9 cellular contexts compared by ENCODE assay signal in the genomic region with DNA sequence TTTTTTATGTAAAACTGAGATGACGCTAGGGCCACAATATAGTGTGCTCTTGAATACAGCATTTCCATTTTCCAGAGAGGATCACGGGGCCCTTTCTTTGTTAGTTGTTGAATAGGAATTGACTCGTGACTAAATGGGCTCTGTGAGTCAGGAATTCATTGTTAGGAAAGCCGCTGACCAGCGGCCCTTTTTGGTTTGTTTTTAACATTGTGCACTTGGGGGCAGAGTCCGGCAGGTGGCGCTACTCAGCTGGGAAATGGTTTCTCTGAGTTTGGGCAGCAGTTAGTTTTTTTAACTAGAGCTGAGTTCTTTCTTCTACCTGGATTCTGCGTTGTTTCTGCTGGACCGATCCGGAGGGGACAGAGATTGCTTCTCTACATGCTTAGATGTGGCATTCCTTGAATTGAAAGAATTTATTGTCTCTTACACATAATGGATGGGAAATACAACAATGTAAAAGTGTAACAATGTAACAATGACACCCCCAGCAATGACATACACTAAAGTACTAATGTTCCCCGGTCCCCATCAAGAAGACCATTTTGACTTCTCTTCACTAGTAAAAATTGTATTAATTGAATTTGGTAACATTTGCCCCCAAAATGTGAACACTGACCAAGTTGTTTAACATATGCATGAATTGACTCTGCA.
DNase-seq lines count a peak whose midpoint lies in the region; ATAC-seq and TF ChIP-seq lines count a peak whose summit lies in the region.
"Had no signal": no experiment of that assay in that cellular context is flagged by ENCODE, and none has a peak within 500 bp of the region (broad histone marks: within the 10 kb centered on the region; RNA-seq: fewer than 3 reads in every experiment).

No MANE protein-coding gene starts in this region.

- no peaks in the 10 kb centered on the region for H3K27me3 ChIP-seq in right lobe of liver

- no peaks in the 10 kb centered on the region for H3K27me3 Mint-ChIP-seq in T-helper 2 cell treated with Interferon-gamma antibody and Interleukin-4, amounts not matched to agents 5 μg/mL and 100 μg/mL, for 36 hours (ENCODE audit: low read depth)
- H3K27me3 Mint-ChIP-seq: CD4-positive, CD25-positive, alpha-beta regulatory T cell had no signal

- H3K27ac ChIP-seq in right lobe of liver: no peak overlapping the region

- no peaks in the 10 kb centered on the region for H3K9me3 Mint-ChIP-seq in T-helper 2 cell treated with Interferon-gamma antibody and Interleukin-4, amounts not matched to agents 5 μg/mL and 100 μg/mL, for 36 hours
- H3K9me3 Mint-ChIP-seq in stimulated activated effector memory CD8-positive, alpha-beta T cell treated with anti-CD3 and anti-CD28 coated beads, Interleukin-12 subunit alpha, Interleukin-12 subunit beta, amount 100 ng/mL, for 72 hours: no peaks in the 10 kb centered on the region

- intact Hi-C loops in right lobe of liver (cut with DNase I): no loop called here

- no peak overlapping the region for H3K4me3 Mint-ChIP-seq in T-helper 2 cell treated with Interferon-gamma antibody and Interleukin-4, amounts not matched to agents 5 μg/mL and 100 μg/mL, for 36 hours
- H3K4me3 Mint-ChIP-seq in stimulated activated effector memory CD8-positive, alpha-beta T cell treated with anti-CD3 and anti-CD28 coated beads, Interleukin-12 subunit alpha, Interleukin-12 subunit beta, amount 100 ng/mL, for 72 hours: no peak overlapping the region
- H3K4me3 Mint-ChIP-seq: CD4-positive, CD25-positive, alpha-beta regulatory T cell had no signal

- TF ChIP-seq POLR2A in right lobe of liver (IDR thresholded peaks at IDR 0.05): no peak

- DNase-seq in NCI-H2029 treated with DMSO at 0.1 percent for 48 hours (lab: John Stamatoyannopoulos, UW): peak; percentile 21
- DNase-seq in NCI-H2029 (lab: John Stamatoyannopoulos, UW): no peak
- no peak for DNase-seq in HFF-Myc (ENCODE audit: extremely low read depth, low read depth)
- DNase-seq in NAMALWA (ENCODE audit: low spot score): peak; percentile 61
- DNase-seq in T-helper 2 cell treated with Interferon-gamma antibody and Interleukin-4, amounts not matched to agents 5 μg/mL and 100 μg/mL, for 36 hours (ENCODE audit: low spot score): peak; percentile 16
- DNase-seq in cerebellar cortex (ENCODE audit: low spot score): peak; percentile 60
- peak in 2 of 3 donors; percentile 38 to 49 for DNase-seq in right lobe of liver
- DNase-seq in stimulated activated effector memory CD8-positive, alpha-beta T cell treated with anti-CD3 and anti-CD28 coated beads, Interleukin-12 subunit alpha, Interleukin-12 subunit beta, amount 100 ng/mL, for 72 hours (ENCODE audit: low spot score in 2 of 2): peak; percentile 10 to 65

- ATAC-seq in right lobe of liver: peak; percentile 64 to 81 (median 72)
- ATAC-seq in stimulated activated effector memory CD8-positive, alpha-beta T cell treated with anti-CD3 and anti-CD28 coated beads, Interleukin-12 subunit alpha, Interleukin-12 subunit beta, amount 100 ng/mL, for 72 hours: peak; percentile 37

- H3K9me3 ChIP-seq in right lobe of liver: no peaks in the 10 kb centered on the region

- no peaks in the 10 kb centered on the region for H3K4me1 Mint-ChIP-seq in T-helper 2 cell treated with Interferon-gamma antibody and Interleukin-4, amounts not matched to agents 5 μg/mL and 100 μg/mL, for 36 hours (ENCODE audit: low read depth)
- no peaks in the 10 kb centered on the region for H3K4me1 Mint-ChIP-seq in stimulated activated effector memory CD8-positive, alpha-beta T cell treated with anti-CD3 and anti-CD28 coated beads, Interleukin-12 subunit alpha, Interleukin-12 subunit beta, amount 100 ng/mL, for 72 hours
- H3K4me1 Mint-ChIP-seq: CD4-positive, CD25-positive, alpha-beta regulatory T cell had no signal

- H3K36me3 ChIP-seq in right lobe of liver: no peaks in the 10 kb centered on the region

- peak; percentile 56 for TF ChIP-seq CTCF in HFF-Myc (IDR thresholded peaks at IDR 0.05; ENCODE audit: low read depth, low read length, missing control alignments)
- peak; percentile 43 to 76 (median 62) for TF ChIP-seq CTCF in right lobe of liver (IDR thresholded peaks at IDR 0.05)

- no peak overlapping the region for H3K27ac Mint-ChIP-seq in T-helper 2 cell treated with Interferon-gamma antibody and Interleukin-4, amounts not matched to agents 5 μg/mL and 100 μg/mL, for 36 hours
- no peak overlapping the region for H3K27ac Mint-ChIP-seq in stimulated activated effector memory CD8-positive, alpha-beta T cell treated with anti-CD3 and anti-CD28 coated beads, Interleukin-12 subunit alpha, Interleukin-12 subunit beta, amount 100 ng/mL, for 72 hours
- H3K27ac Mint-ChIP-seq: CD4-positive, CD25-positive, alpha-beta regulatory T cell had no signal

- H3K4me1 ChIP-seq in right lobe of liver: no peaks in the 10 kb centered on the region

- WGBS in right lobe of liver (ENCODE audit: insufficient coverage, low coverage, low lambda C conversion rate, missing lambda C conversion rate): 9% methylated on average over 11 of the region's 11 CpGs

- H3K4me3 ChIP-seq in HFF-Myc (replicated peaks; ENCODE audit: low read depth, low read length) (no peak overlapping the region), right lobe of liver (no peak overlapping the region)

- H3K36me3 Mint-ChIP-seq in T-helper 2 cell treated with Interferon-gamma antibody and Interleukin-4, amounts not matched to agents 5 μg/mL and 100 μg/mL, for 36 hours (ENCODE audit: low read depth): no peaks in the 10 kb centered on the region
- H3K36me3 Mint-ChIP-seq in stimulated activated effector memory CD8-positive, alpha-beta T cell treated with anti-CD3 and anti-CD28 coated beads, Interleukin-12 subunit alpha, Interleukin-12 subunit beta, amount 100 ng/mL, for 72 hours: no peaks in the 10 kb centered on the region
- H3K36me3 Mint-ChIP-seq: CD4-positive, CD25-positive, alpha-beta regulatory T cell had no signal

Comparison
In these comparisons a context has a peak if more than half of its experiments do, and no peak if none do; other contexts are left out.
1. DNase-seq: peak in NCI-H2029 treated with DMSO at 0.1 percent for 48 hours (single experiment), NAMALWA (single experiment), T-helper 2 cell treated with Interferon-gamma antibody and Interleukin-4, amounts not matched to agents 5 μg/mL and 100 μg/mL, for 36 hours (single experiment), cerebellar cortex (single experiment), right lobe of liver (2 of 3) and stimulated activated effector memory CD8-positive, alpha-beta T cell treated with anti-CD3 and anti-CD28 coated beads, Interleukin-12 subunit alpha, Interleukin-12 subunit beta, amount 100 ng/mL, for 72 hours (2 of 2); none in NCI-H2029 (single experiment) and HFF-Myc (single experiment).